16 cellular contexts compared by ENCODE assay signal in the genomic region with DNA sequence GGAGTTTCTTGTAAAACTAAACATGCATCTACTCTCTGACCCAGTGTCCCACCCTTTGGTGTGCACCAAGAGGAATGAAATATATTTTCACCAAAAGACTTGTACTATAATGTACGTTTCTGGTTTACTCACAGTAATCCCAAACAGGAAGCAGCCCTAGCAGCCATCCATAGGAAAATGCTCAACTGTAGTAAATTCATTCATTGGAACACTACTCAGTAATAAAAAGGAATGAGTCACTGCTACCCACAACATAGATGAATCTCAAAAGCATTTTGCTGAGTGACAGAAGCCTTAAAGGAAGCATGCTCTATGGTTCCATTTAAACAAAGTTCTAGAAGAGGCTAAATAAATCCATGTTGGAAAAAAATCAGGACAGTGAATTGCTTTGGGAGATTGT. TPM values are rescaled to one million over a fixed set of nuclear protein-coding genes. Genes with fewer than 3 reads are reported as not detected.
A peak's percentile ranks its signal among the peaks of the same experiment; 100 is the strongest.
DNase-seq lines count a peak whose midpoint lies in the region; ATAC-seq and TF ChIP-seq lines count a peak whose summit lies in the region.
"Had no signal": no experiment of that assay in that cellular context is flagged by ENCODE, and none has a peak within 500 bp of the region (broad histone marks: within the 10 kb centered on the region; RNA-seq: fewer than 3 reads in every experiment).

No MANE protein-coding gene starts in this region.

- H2BK12ac ChIP-seq in mesenchymal stem cell (ENCODE audit: low read length in 2 of 2): no peak overlapping the region

- TF ChIP-seq EP300 in esophagus muscularis mucosa (IDR thresholded peaks at IDR 0.05): no peak

- no peak overlapping the region for H3K9ac ChIP-seq in mesenchymal stem cell (ENCODE audit: low read length)
- H3K9ac ChIP-seq: parathyroid adenoma had no signal

- H3K27ac ChIP-seq in HEK293 (ENCODE audit: extremely low read depth, low read depth, low read length) (no peak overlapping the region), mesenchymal stem cell (ENCODE audit: low read length, poor library complexity, severe bottlenecking) (no peak overlapping the region), esophagus muscularis mucosa (replicated peaks in 1 of 4) (no peak overlapping the region)
- H3K27ac ChIP-seq: brain microvascular endothelial cell, C4-2B, parathyroid adenoma, tibial nerve had no signal

- DNase-seq in BJ (ENCODE audit: low read depth) (peak; percentile 39), SW480 (ENCODE audit: low spot score) (peak; percentile 22), mesenchymal stem cell (peak; percentile 68), T1000 (lab: John Stamatoyannopoulos, UW) (no peak), pons (ENCODE audit: low spot score) (no peak), esophagus muscularis mucosa (ENCODE audit: extremely low spot score) (no peak)
- DNase-seq: brain microvascular endothelial cell; effector CD4-positive, alpha-beta T cell; GF-D8; GOT3 had no signal

- H3K9me3 ChIP-seq in HEK293 (ENCODE audit: control insufficient read depth, insufficient read depth, low read depth, low read length) (no peaks in the 10 kb centered on the region), mesenchymal stem cell (ENCODE audit: control insufficient read depth, low read length) (no peaks in the 10 kb centered on the region), esophagus muscularis mucosa (no peaks in the 10 kb centered on the region)
- H3K9me3 ChIP-seq: tibial nerve had no signal

- H3K18ac ChIP-seq in mesenchymal stem cell (ENCODE audit: low read depth in 1 of 2, low read length in 2 of 2): no peak overlapping the region

- no peak overlapping the region for H3K4me2 ChIP-seq in mesenchymal stem cell (ENCODE audit: low read length, poor library complexity, severe bottlenecking)

- no peak overlapping the region for H3K4ac ChIP-seq in mesenchymal stem cell (ENCODE audit: low read depth in 1 of 2, low read length in 2 of 2)

- H2AK5ac ChIP-seq in mesenchymal stem cell (ENCODE audit: low read length, severe bottlenecking): no peak overlapping the region

- no peak overlapping the region for H4K8ac ChIP-seq in mesenchymal stem cell (ENCODE audit: low read length)

- H3K36me3 ChIP-seq in BJ (ENCODE audit: control insufficient read depth, insufficient read depth, low read length) (no peaks in the 10 kb centered on the region), HEK293 (ENCODE audit: control insufficient read depth in 2 of 2, insufficient read depth in 1 of 2, low read length in 2 of 2) (no peaks in the 10 kb centered on the region), mesenchymal stem cell (ENCODE audit: control insufficient read depth in 1 of 2, insufficient read depth in 2 of 2, low read depth in 1 of 2, low read length in 2 of 2) (no peaks in the 10 kb centered on the region), esophagus muscularis mucosa (no peaks in the 10 kb centered on the region)
- H3K36me3 ChIP-seq: brain microvascular endothelial cell, tibial nerve had no signal

- no peak overlapping the region for H2BK15ac ChIP-seq in mesenchymal stem cell (ENCODE audit: low read depth, poor library complexity, severe bottlenecking)

- TF ChIP-seq CTCF in BJ (IDR thresholded peaks at IDR 0.05; ENCODE audit: insufficient read depth, low read depth, low read length): no peak
- TF ChIP-seq CTCF in HEK293 (tag by site-specific recombination; IDR thresholded peaks at IDR 0.05): no peak
- no peak for TF ChIP-seq CTCF in esophagus muscularis mucosa (IDR thresholded peaks at IDR 0.05)

- H3K4me1 ChIP-seq in HEK293 (ENCODE audit: control insufficient read depth, insufficient read depth, low read length) (0 out of 2 replicates have a peak, but pooled peaks cover 2% of the 10 kb centered on the region), mesenchymal stem cell (ENCODE audit: control insufficient read depth, insufficient read depth, low read depth, low read length) (no peaks in the 10 kb centered on the region), esophagus muscularis mucosa (peaks cover 0 to 7% (median 0%) of the 10 kb centered on the region in 4 donors)
- H3K4me1 ChIP-seq: parathyroid adenoma, tibial nerve had no signal

- H3K27me3 ChIP-seq in BJ (ENCODE audit: control insufficient read depth, insufficient read depth, low read length) (no peaks in the 10 kb centered on the region), mesenchymal stem cell (ENCODE audit: control insufficient read depth in 1 of 2, insufficient read depth in 1 of 2, low read length in 2 of 2) (no peaks in the 10 kb centered on the region), esophagus muscularis mucosa (no peaks in the 10 kb centered on the region)
- H3K27me3 ChIP-seq: brain microvascular endothelial cell, tibial nerve had no signal

- intact Hi-C loops in esophagus muscularis mucosa (cut with DNase I): no loop called here

- H3K4me3 ChIP-seq in BJ (ENCODE audit: low read depth, low read length) (no peak overlapping the region), HEK293 (ENCODE audit: low read depth, low read length) (no peak overlapping the region), mesenchymal stem cell (ENCODE audit: insufficient read depth in 1 of 2, low read depth in 1 of 2, low read length in 2 of 2) (no peak overlapping the region), esophagus muscularis mucosa (no peak overlapping the region)
- H3K4me3 ChIP-seq: tibial nerve had no signal

- H4K91ac ChIP-seq in mesenchymal stem cell (ENCODE audit: low read length): no peak overlapping the region

- 0% methylated on average over 1 of the region's 1 CpG for WGBS in mesenchymal stem cell
- 86% methylated on average over 1 of the region's 1 CpG for WGBS in esophagus muscularis mucosa

- TF ChIP-seq POLR2A in esophagus muscularis mucosa (IDR thresholded peaks at IDR 0.05; ENCODE audit: low read depth): no peak

- CTCF ChIA-PET in BJ (lab: Yijun Ruan, JAX): no interaction called here
- CTCF ChIA-PET in HEK293 (lab: Yijun Ruan, JAX): interaction anchor here (0.7 kb wide), 1 partner anchor 32 kb away, joined by 3 read pairs; no protein-coding TSS in a partner anchor

- POLR2A ChIA-PET in BJ (lab: Charles Lee) (no interaction called here), HEK293 (lab: Yijun Ruan, JAX) (no interaction called here)

- H3K23ac ChIP-seq in mesenchymal stem cell (ENCODE audit: low read length in 2 of 2): no peak overlapping the region

- H2BK120ac ChIP-seq in mesenchymal stem cell (ENCODE audit: low read depth, low read length): no peak overlapping the region

- no peaks in the 10 kb centered on the region for H3K79me1 ChIP-seq in mesenchymal stem cell (replicated peaks; ENCODE audit: low read length, poor library complexity, severe bottlenecking)

- no peak overlapping the region for H3K14ac ChIP-seq in mesenchymal stem cell (ENCODE audit: low read length in 2 of 2)

- no peak for ATAC-seq in HG03432 (IDR thresholded peaks at IDR 0.05; ENCODE audit: unreplicated experiment)
- ATAC-seq: SK-N-SH treated with all-trans-retinoic acid at 6 μM for 48 hours had no signal

- H2BK5ac ChIP-seq in mesenchymal stem cell (ENCODE audit: low read depth, low read length, poor library complexity, severe bottlenecking): no peak overlapping the region

- no peak overlapping the region for H2AFZ ChIP-seq in mesenchymal stem cell (ENCODE audit: low read depth, low read length)
- H2AFZ ChIP-seq: parathyroid adenoma had no signal

TF ChIP-seq in HEK293, 187 proteins besides CTCF, POLR2A, EP300 and RAD21:
- TF ChIP-seq ZNF146 (tag by site-specific recombination; IDR thresholded peaks at IDR 0.05): peak; percentile 33; the same call in 1 of the 2 replicates
- TF ChIP-seq, protein P1, sequence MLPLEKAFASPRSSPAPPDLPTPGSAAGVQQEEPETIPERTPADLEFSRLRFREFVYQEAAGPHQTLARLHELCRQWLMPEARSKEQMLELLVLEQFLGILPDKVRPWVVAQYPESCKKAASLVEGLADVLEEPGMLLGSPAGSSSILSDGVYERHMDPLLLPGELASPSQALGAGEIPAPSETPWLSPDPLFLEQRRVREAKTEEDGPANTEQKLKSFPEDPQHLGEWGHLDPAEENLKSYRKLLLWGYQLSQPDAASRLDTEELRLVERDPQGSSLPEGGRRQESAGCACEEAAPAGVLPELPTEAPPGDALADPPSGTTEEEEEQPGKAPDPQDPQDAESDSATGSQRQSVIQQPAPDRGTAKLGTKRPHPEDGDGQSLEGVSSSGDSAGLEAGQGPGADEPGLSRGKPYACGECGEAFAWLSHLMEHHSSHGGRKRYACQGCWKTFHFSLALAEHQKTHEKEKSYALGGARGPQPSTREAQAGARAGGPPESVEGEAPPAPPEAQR (tag by site-specific recombination; IDR thresholded peaks at IDR 0.05): no peak

RNA-seq across cellular contexts. Expression of a gene that starts 37.6 kb away (rescaled TPM):
- 33.8 and 47.0 TPM in 2 replicates for polyA plus RNA-seq in BJ (2011; rRNA removed)
- polyA minus RNA-seq in BJ (2011; rRNA and poly(A)+ RNA removed): 21.7 and 31.8 TPM in 2 replicates
- 16.8 TPM for polyA plus RNA-seq in mesenchymal stem cell (2013, experiment 1 of 2)
- 18.0 TPM for polyA plus RNA-seq in mesenchymal stem cell (2013, experiment 2 of 2)
- 10 to 100 TPM; 24.0 to 30.3 (median 28.8) TPM for total RNA-seq in esophagus muscularis mucosa

RNA-seq across cellular contexts. Expression of a gene that starts 46.3 kb away (rescaled TPM):
- polyA plus RNA-seq in BJ (2011; rRNA removed): 169 and 212 TPM in 2 replicates
- 192 and 244 TPM in 2 replicates for polyA minus RNA-seq in BJ (2011; rRNA and poly(A)+ RNA removed)
- 105 TPM for polyA plus RNA-seq in mesenchymal stem cell (2013, experiment 1 of 2)
- polyA plus RNA-seq in mesenchymal stem cell (2013, experiment 2 of 2): 108 TPM
- 100 to 1,000 TPM in 2 of 4 donors, 10 to 100 TPM in 2; 78.5 to 135 (median 112) TPM for total RNA-seq in esophagus muscularis mucosa

Comparison
In these comparisons a context has a peak if more than half of its experiments do, and no peak if none do; other contexts are left out.
1. DNase-seq: peak in BJ (single experiment), SW480 (single experiment) and mesenchymal stem cell (single experiment); none in T1000 (single experiment), pons (single experiment) and esophagus muscularis mucosa (single experiment).